ENCODE assay signal across 20 cellular contexts in genomic region chr9:117097761-117098160, GRCh38.
DNase-seq lines count a peak whose midpoint lies in the region; ATAC-seq, FAIRE-seq and TF ChIP-seq lines count a peak whose summit lies in the region.
"Had no signal": no experiment of that assay in that cellular context is flagged by ENCODE, and none has a peak within 500 bp of the region (broad histone marks: within the 10 kb centered on the region; RNA-seq: fewer than 3 reads in every experiment).

No MANE protein-coding gene starts in this region.

- H2BK15ac ChIP-seq in IMR-90 (ENCODE audit: low read depth, low read length), result no peak overlapping the region

- H2BK5ac ChIP-seq in IMR-90 (ENCODE audit: low read depth, low read length, poor library complexity, severe bottlenecking), result no peak overlapping the region

- H3K4me1 ChIP-seq in IMR-90 (ENCODE audit: control insufficient read depth, insufficient read depth, low read length), result peaks cover under 1% of the 10 kb centered on the region; the same call in 1 of the 2 replicates
- peaks cover 7% of the 10 kb centered on the region for H3K4me1 ChIP-seq in mammary epithelial cell (ENCODE audit: insufficient read depth, low read length)
- peaks cover 0 to 15% (median 2%) of the 10 kb centered on the region in 4 donors for H3K4me1 ChIP-seq in tibial artery
- H3K4me1 ChIP-seq: Caco-2, HAP-1 had no signal

- no peaks in the 10 kb centered on the region for H3K9me1 ChIP-seq in IMR-90 (ENCODE audit: insufficient read depth, low read length)

- H3K79me1 ChIP-seq in IMR-90 (ENCODE audit: low read depth in 1 of 2, low read length in 2 of 2), result no peaks in the 10 kb centered on the region

- H3K4me2 ChIP-seq in IMR-90 (ENCODE audit: low read depth, low read length) (no peak overlapping the region), mammary epithelial cell (ENCODE audit: insufficient read depth, low read depth, low read length) (no peak overlapping the region)

- no peak for TF ChIP-seq RAD21 in IMR-90 (IDR thresholded peaks at IDR 0.05; ENCODE audit: low read length)

- BruUV-seq in IMR-90 (replicated peaks; lab: Mats Ljungman, UMichigan), result no TSS peak
- BruUV-seq in mammary epithelial cell (replicated peaks; lab: Mats Ljungman, UMichigan), result no TSS peak

- 50% methylated on average over 1 of the region's 3 CpGs; no CpG with 5 or more reads in 1 of the 2 experiments for WGBS in IMR-90 (ENCODE audit: extremely low coverage in 2 of 2, insufficient read length in 1 of 2), 2 experiments
- 62% methylated on average over 3 of the region's 3 CpGs for WGBS in mammary epithelial cell (ENCODE audit: low coverage, missing lambda C conversion rate)

- no peak overlapping the region for H4K91ac ChIP-seq in IMR-90 (ENCODE audit: insufficient read depth, low read depth, low read length)

- no peak overlapping the region for H4K8ac ChIP-seq in IMR-90 (ENCODE audit: low read depth in 2 of 2, low read length in 2 of 2)

- TF ChIP-seq POLR2A in IMR-90 (IDR thresholded peaks at IDR 0.05; ENCODE audit: low read depth, low read length), result no peak

- TF ChIP-seq CTCF in D721Med (IDR thresholded peaks at IDR 0.05; ENCODE audit: insufficient read depth, missing control alignments), result no peak
- no peak for TF ChIP-seq CTCF in IMR-90 (conservative IDR thresholded peaks at IDR 0.05; ENCODE audit: low read depth, low read length)
- TF ChIP-seq CTCF in mammary epithelial cell (conservative IDR thresholded peaks at IDR 0.05 in 1 of 2, IDR thresholded peaks at IDR 0.05 in 1 of 2; ENCODE audit: extremely low read depth in 1 of 2, insufficient read depth in 1 of 2, low read depth in 1 of 2, low read length in 2 of 2), result no peak
- no peak for TF ChIP-seq CTCF in tibial artery (IDR thresholded peaks at IDR 0.05)

- H3K14ac ChIP-seq in IMR-90 (replicated peaks; ENCODE audit: low read depth, low read length), result no peak overlapping the region

- no peak overlapping the region for H4K5ac ChIP-seq in IMR-90 (ENCODE audit: low read depth, low read length)

- no peak overlapping the region for H3K56ac ChIP-seq in IMR-90 (ENCODE audit: extremely low read depth, insufficient read depth, low read length)

- POLR2A ChIA-PET in IMR-90 (lab: Charles Lee; ENCODE audit: unreplicated experiment), result no interaction called here

- H2BK120ac ChIP-seq in IMR-90 (ENCODE audit: low read depth, low read length), result no peak overlapping the region

- H4K20me1 ChIP-seq in IMR-90 (ENCODE audit: insufficient read depth, low read length), result no peaks in the 10 kb centered on the region
- H4K20me1 ChIP-seq in mammary epithelial cell (ENCODE audit: insufficient read depth, low read length), result no peaks in the 10 kb centered on the region

- H2BK20ac ChIP-seq in IMR-90 (ENCODE audit: low read depth, low read length), result no peak overlapping the region

- H3K36me3 ChIP-seq in IMR-90 (ENCODE audit: control insufficient read depth, insufficient read depth, low read length), result no peaks in the 10 kb centered on the region
- H3K36me3 ChIP-seq in mammary epithelial cell (ENCODE audit: insufficient read depth, low read length), result no peaks in the 10 kb centered on the region
- H3K36me3 ChIP-seq in tibial artery, result no peaks in the 10 kb centered on the region
- H3K36me3 ChIP-seq: HAP-1 had no signal

- no peaks in the 10 kb centered on the region for H3K27me3 ChIP-seq in IMR-90 (ENCODE audit: control insufficient read depth, insufficient read depth, low read length)
- H3K27me3 ChIP-seq in mammary epithelial cell (ENCODE audit: insufficient read depth, low read length), result no peaks in the 10 kb centered on the region
- no peaks in the 10 kb centered on the region for H3K27me3 ChIP-seq in tibial artery
- H3K27me3 ChIP-seq: BE2C had no signal

- H3K9ac ChIP-seq in IMR-90 (ENCODE audit: low read depth, low read length) (no peak overlapping the region), mammary epithelial cell (ENCODE audit: insufficient read depth, low read length) (no peak overlapping the region)
- H3K9ac ChIP-seq: GM23248 had no signal

- in situ Hi-C loops in IMR-90 (cut with MboI; ENCODE audit: low sequenced_read_pairs), result no loop called here
- in situ Hi-C loops in mammary epithelial cell (cut with MboI; ENCODE audit: low sequenced_read_pairs in 2 of 2), result no loop called here

- H3K4me3 ChIP-seq in IMR-90 (ENCODE audit: insufficient read depth, low read depth, low read length) (no peak overlapping the region), mammary epithelial cell (replicated peaks in 1 of 3; ENCODE audit: insufficient read depth in 1 of 3, low read depth in 2 of 3, low read length in 3 of 3) (no peak overlapping the region), tibial artery (no peak overlapping the region)
- H3K4me3 ChIP-seq: GM23248, HAP-1, K562 had no signal

- H3K27ac ChIP-seq in IMR-90 (ENCODE audit: insufficient read depth, low read length) (no peak overlapping the region), mammary epithelial cell (ENCODE audit: insufficient read depth, low read depth, low read length) (no peak overlapping the region), tibial artery (no peak overlapping the region)
- H3K27ac ChIP-seq: GM23248 had no signal

- H3K18ac ChIP-seq in IMR-90 (ENCODE audit: low read depth, low read length), result no peak overlapping the region

- H2AK9ac ChIP-seq in IMR-90 (replicated peaks; ENCODE audit: low read depth, low read length, poor library complexity), result no peak overlapping the region

- dilution Hi-C loops in IMR-90 (cut with HindIII; ENCODE audit: low sequenced_read_pairs, unreplicated experiment), result no loop called here
- dilution Hi-C loops in mammary epithelial cell (cut with HindIII; ENCODE audit: low sequenced_read_pairs), result no loop called here

- no peak overlapping the region for H2AFZ ChIP-seq in IMR-90 (replicated peaks; ENCODE audit: low read length, poor library complexity)
- peak overlapping the region; percentile 21 for H2AFZ ChIP-seq in mammary epithelial cell (ENCODE audit: low read depth, low read length)
- H2AFZ ChIP-seq: GM23248 had no signal

- peak; percentile 53 for FAIRE-seq in D721Med (lab: Jason Lieb, UNC)
- FAIRE-seq: A204.1, K562 had no signal

- H3K9me3 ChIP-seq in IMR-90 (ENCODE audit: control insufficient read depth, insufficient read depth, low read length) (no peaks in the 10 kb centered on the region), mammary epithelial cell (replicated peaks; ENCODE audit: insufficient read depth, low read length) (no peaks in the 10 kb centered on the region), tibial artery (no peaks in the 10 kb centered on the region)
- H3K9me3 ChIP-seq: BE2C, Caco-2, HAP-1 had no signal

- no peak overlapping the region for H3K23ac ChIP-seq in IMR-90 (ENCODE audit: low read depth, low read length)

- intact Hi-C loops in IMR-90 (cut with micrococcal nuclease) (no loop called here), mammary epithelial cell (cut with micrococcal nuclease) (no loop called here), tibial artery (cut with DNase I; ENCODE audit: low total_unique reads) (no loop called here)

- no peak for DNase-seq in D721Med (ENCODE audit: insufficient read length, low spot score)
- DNase-seq in IMR-90, result no peak
- DNase-seq in mammary epithelial cell, result peak; percentile 44
- DNase-seq in tibial artery, result no peak
- no peak for DNase-seq in stimulated activated naive CD4-positive, alpha-beta T cell treated with Interleukin-2 at 50 U/mL for 16 hours (lab: John Stamatoyannopoulos, UW)
- no peak for DNase-seq in NCI-H82 treated with DMSO at 0.1 percent for 48 hours (lab: John Stamatoyannopoulos, UW; ENCODE audit: unreplicated experiment)
- DNase-seq: ACHN; BE2C; C1 segment of cervical spinal cord; Caco-2; CD4-positive, CD25-positive, alpha-beta regulatory T cell; DMS153; DMS79; GF-D8; GM23248 had no signal

- CTCF ChIA-PET in IMR-90 (lab: Yijun Ruan, JAX), result no interaction called here
- CTCF ChIA-PET in mammary epithelial cell (lab: Charles Lee; ENCODE audit: low non-redundant PET), result no interaction called here

- H3K4ac ChIP-seq in IMR-90 (ENCODE audit: low read depth, low read length), result no peak overlapping the region

- H3K79me2 ChIP-seq in mammary epithelial cell (ENCODE audit: insufficient read depth, low read length), result no peaks in the 10 kb centered on the region

- no peak for ATAC-seq in IMR-90 (ENCODE audit: low read depth)
- ATAC-seq in esophagus mucosa, result peak; percentile 93
- ATAC-seq in GM18870 (IDR thresholded peaks at IDR 0.05; ENCODE audit: unreplicated experiment), result no peak
- ATAC-seq: K562 had no signal

- no peak overlapping the region for H2AK5ac ChIP-seq in IMR-90 (ENCODE audit: low read depth, low read length)

TF ChIP-seq in IMR-90, 13 proteins besides CTCF, POLR2A, EP300 and RAD21:
- TF ChIP-seq CEBPB (IDR thresholded peaks at IDR 0.05; ENCODE audit: low read depth, low read length) (peak; percentile 62), SMC3 (IDR thresholded peaks at IDR 0.05; ENCODE audit: low read depth, low read length) (no peak), USF2 (IDR thresholded peaks at IDR 0.05; ENCODE audit: low read depth, low read length) (no peak)
